ENCODE assay signal across 10 cellular contexts in genomic region chrX:66015906-66016689, GRCh38. TPM values are rescaled to one million over a fixed set of nuclear protein-coding genes. Genes with fewer than 3 reads are reported as not detected.
DNase-seq lines count a peak whose midpoint lies in the region; ATAC-seq and TF ChIP-seq lines count a peak whose summit lies in the region.
"Had no signal": no experiment of that assay in that cellular context is flagged by ENCODE, and none has a peak within 500 bp of the region (broad histone marks: within the 10 kb centered on the region; RNA-seq: fewer than 3 reads in every experiment).

No MANE protein-coding gene starts in this region.

- H3K36me3 Mint-ChIP-seq in immature natural killer cell, result peaks cover 0 to 6% (median 0%) of the 10 kb centered on the region in 3 donors

- H3K4me3 Mint-ChIP-seq in immature natural killer cell, result peak overlapping the region; percentile 73 to 83 (median 79)

- intact Hi-C loops in tibial artery (cut with DNase I; ENCODE audit: low total_unique reads), result no loop called here

- H3K4me3 ChIP-seq in GM06990 (replicated peaks; ENCODE audit: low read depth, low read length) (peak overlapping the region; percentile 4; the same call in 1 of the 2 replicates), tibial artery (peak overlapping the region in 1 of 2 donors; percentile 14), HAP-1 (no peak overlapping the region)
- peak overlapping the region; percentile 64 for H3K4me3 ChIP-seq in Jurkat, Clone E6-1 (ENCODE audit: low read length)

- no peak overlapping the region for H3K27ac ChIP-seq in tibial artery

- DNase-seq in GM06990 (ENCODE audit: extremely low read depth, insufficient read length) (no peak), immature natural killer cell (no peak), tibial artery (no peak), KG1 (lab: John Stamatoyannopoulos, UW) (no peak), HAP-1 (ENCODE audit: low spot score in 2 of 2) (no peak), HT-29 (ENCODE audit: low spot score) (no peak)
- DNase-seq in Jurkat, Clone E6-1 (ENCODE audit: low read depth, low spot score), result no peak
- DNase-seq: NCI-H187 treated with DMSO at 0.1 percent for 48 hours had no signal

- no peaks in the 10 kb centered on the region for H3K4me1 ChIP-seq in tibial artery
- no peaks in the 10 kb centered on the region for H3K4me1 ChIP-seq in HAP-1

- ATAC-seq in GM19463 (IDR thresholded peaks at IDR 0.05; ENCODE audit: unreplicated experiment), result peak; percentile 28

- peaks cover 0 to 7% (median 2%) of the 10 kb centered on the region in 3 donors for H3K27me3 Mint-ChIP-seq in immature natural killer cell (ENCODE audit: low read depth in 3 of 3)

- H3K4me1 Mint-ChIP-seq in immature natural killer cell, result peaks cover 92 to 100% of the 10 kb centered on the region in 2 donors

- TF ChIP-seq CTCF in GM06990 (IDR thresholded peaks at IDR 0.05; ENCODE audit: insufficient read depth, low read length, poor library complexity, severe bottlenecking) (no peak), tibial artery (IDR thresholded peaks at IDR 0.05) (no peak)

- H3K9me3 Mint-ChIP-seq in immature natural killer cell, result peaks cover 0 to 2% (median 0%) of the 10 kb centered on the region in 6 donors

- H3K36me3 ChIP-seq in GM06990 (ENCODE audit: control insufficient read depth, insufficient read depth, low read length) (no peaks in the 10 kb centered on the region), tibial artery (no peaks in the 10 kb centered on the region), HAP-1 (replicated peaks) (no peaks in the 10 kb centered on the region)

- H3K9me3 ChIP-seq in tibial artery (no peaks in the 10 kb centered on the region), HAP-1 (no peaks in the 10 kb centered on the region)

- H3K27ac Mint-ChIP-seq in immature natural killer cell, result peak overlapping the region; percentile 33 to 84 (median 74)

- in situ Hi-C loops in HAP-1 (cut with MboI; ENCODE audit: low sequenced_read_pairs), result no loop called here

- H3K27me3 ChIP-seq in GM06990 (replicated peaks; ENCODE audit: control insufficient read depth, insufficient read depth, low read length), result no peaks in the 10 kb centered on the region
- no peaks in the 10 kb centered on the region for H3K27me3 ChIP-seq in tibial artery
- H3K27me3 ChIP-seq in HAP-1 (ENCODE audit: low read depth), result no peaks in the 10 kb centered on the region

RNA-seq across cellular contexts. Expression of gene VSIG4, which starts 23.8 kb away (rescaled TPM):
- polyA plus RNA-seq in Jurkat, Clone E6-1 (2012; ENCODE audit: insufficient read depth, insufficient read length), result not detected
- polyA plus RNA-seq in immature natural killer cell, result not detected
- not detected in 2 replicates for total RNA-seq in HT-29 (2014; rRNA removed; shearing (Covaris generic))
- total RNA-seq: renal cortical epithelial cell had no signal
